8 cellular contexts compared by ENCODE assay signal in genomic region chr11:95150977-95151684, GRCh38.
A peak's percentile ranks its signal among the peaks of the same experiment; 100 is the strongest.
DNase-seq lines count a peak whose midpoint lies in the region; ATAC-seq and TF ChIP-seq lines count a peak whose summit lies in the region.

No MANE protein-coding gene starts in this region.

- no peaks in the 10 kb centered on the region for H3K9me3 ChIP-seq in BLaER1
- no peaks in the 10 kb centered on the region for H3K9me3 ChIP-seq in endocrine pancreas (ENCODE audit: control insufficient read depth, low read length)

- H3K56ac ChIP-seq in mesendoderm (ENCODE audit: low read length): peak overlapping the region; percentile 96

- ATAC-seq in HG03432 (IDR thresholded peaks at IDR 0.05; ENCODE audit: unreplicated experiment): peak; percentile 90

- H2BK120ac ChIP-seq in mesendoderm (ENCODE audit: low read depth, low read length): no peak overlapping the region

- WGBS in mesendoderm (ENCODE audit: extremely low coverage, insufficient coverage, low lambda C conversion rate): no CpG with 5 or more reads among the region's 53 CpGs

- H3K4me1 ChIP-seq in BLaER1: peaks cover 50% of the 10 kb centered on the region
- H3K4me1 ChIP-seq in endocrine pancreas (ENCODE audit: control insufficient read depth, insufficient read depth, low read length): no peaks in the 10 kb centered on the region
- H3K4me1 ChIP-seq in mesendoderm (ENCODE audit: control insufficient read depth, low read depth, low read length): peaks cover 5% of the 10 kb centered on the region

- peak; percentile 73 for TF ChIP-seq POLR2A in GM19193 (IDR thresholded peaks at IDR 0.05; ENCODE audit: extremely low read depth, insufficient read depth, insufficient read length)

- H4K20me1 ChIP-seq in BLaER1: no peaks in the 10 kb centered on the region

- H3K23ac ChIP-seq in mesendoderm (ENCODE audit: low read length): no peak overlapping the region

- H4K8ac ChIP-seq in mesendoderm (ENCODE audit: low read depth, low read length): no peak overlapping the region

- H3K4me2 ChIP-seq in BLaER1: peak overlapping the region; percentile 84
- H3K4me2 ChIP-seq in mesendoderm (ENCODE audit: low read length): peak overlapping the region; percentile 99

- no peaks in the 10 kb centered on the region for H3K79me1 ChIP-seq in mesendoderm (ENCODE audit: low read length)

- H3K9ac ChIP-seq in BLaER1 (peak overlapping the region; percentile 82), endocrine pancreas (ENCODE audit: control insufficient read depth, insufficient read depth, low read length) (peak overlapping the region; percentile 34), mesendoderm (ENCODE audit: low read length) (peak overlapping the region; percentile 86)

- H4K5ac ChIP-seq in mesendoderm (ENCODE audit: low read length): no peak overlapping the region

- H3K18ac ChIP-seq in mesendoderm (ENCODE audit: low read length): peak overlapping the region; percentile 30

- H3K79me2 ChIP-seq in mesendoderm (ENCODE audit: control insufficient read depth, insufficient read depth, low read length): no peaks in the 10 kb centered on the region

- H2AK5ac ChIP-seq in mesendoderm (ENCODE audit: low read length): no peak overlapping the region

- H3K27ac ChIP-seq in BLaER1 (peak overlapping the region; percentile 81), mesendoderm (ENCODE audit: low read depth, low read length) (peak overlapping the region; percentile 51)

- H2BK5ac ChIP-seq in mesendoderm (ENCODE audit: low read length): no peak overlapping the region

- H2BK15ac ChIP-seq in mesendoderm (replicated peaks; ENCODE audit: low read depth): no peak overlapping the region

- H3K27me3 ChIP-seq in BLaER1 (peaks cover 14% of the 10 kb centered on the region; the same call in 1 of the 2 replicates), endocrine pancreas (ENCODE audit: control insufficient read depth, insufficient read depth, low read length) (no peaks in the 10 kb centered on the region), mesendoderm (ENCODE audit: insufficient read depth, low read length, poor library complexity) (no peaks in the 10 kb centered on the region)

- H3K4me3 ChIP-seq in BLaER1: peak overlapping the region; percentile 74
- H3K4me3 ChIP-seq in endocrine pancreas (ENCODE audit: control insufficient read depth, insufficient read depth, low read length): peak overlapping the region; percentile 25
- H3K4me3 ChIP-seq in mesendoderm (ENCODE audit: low read length): peak overlapping the region; percentile 51

- DNase-seq in NCI-H526 treated with DMSO at 0.1 percent for 48 hours (lab: John Stamatoyannopoulos, UW) (peak; percentile 82), mesendoderm (peak; percentile 96)
- DNase-seq in activated CD8-positive, alpha-beta memory T cell treated with anti-CD3 and anti-CD28 coated beads for 48 hours (ENCODE audit: low read depth in 2 of 3, low spot score in 2 of 3): peak; percentile 55 to 82 (median 79)
- DNase-seq in stimulated activated CD8-positive, alpha-beta memory T cell treated with anti-CD3 and anti-CD28 coated beads, Interleukin-12 subunit alpha, Interleukin-12 subunit beta, amount 100 ng/mL, for 4 hours (ENCODE audit: low read depth): peak; percentile 78

- no peak overlapping the region for H3K4ac ChIP-seq in mesendoderm (ENCODE audit: low read depth, low read length)

- H3K36me3 ChIP-seq in BLaER1: no peaks in the 10 kb centered on the region
- no peaks in the 10 kb centered on the region for H3K36me3 ChIP-seq in endocrine pancreas (ENCODE audit: control insufficient read depth, insufficient read depth, low read length)
- H3K36me3 ChIP-seq in mesendoderm (ENCODE audit: control insufficient read depth, insufficient read depth, low read length): no peaks in the 10 kb centered on the region

Comparison
In these comparisons a context has a peak if more than half of its experiments do, and no peak if none do; other contexts are left out.
1. Peak in every context shown above with its lines: DNase-seq, ATAC-seq, H3K4me3 ChIP-seq and H3K27ac ChIP-seq.
2. H3K9ac ChIP-seq: peak in every context shown above with its lines; median percentile 86 in mesendoderm; 82 in BLaER1; 34 in endocrine pancreas.